1 cellular context compared by ENCODE assay signal in the genomic region with DNA sequence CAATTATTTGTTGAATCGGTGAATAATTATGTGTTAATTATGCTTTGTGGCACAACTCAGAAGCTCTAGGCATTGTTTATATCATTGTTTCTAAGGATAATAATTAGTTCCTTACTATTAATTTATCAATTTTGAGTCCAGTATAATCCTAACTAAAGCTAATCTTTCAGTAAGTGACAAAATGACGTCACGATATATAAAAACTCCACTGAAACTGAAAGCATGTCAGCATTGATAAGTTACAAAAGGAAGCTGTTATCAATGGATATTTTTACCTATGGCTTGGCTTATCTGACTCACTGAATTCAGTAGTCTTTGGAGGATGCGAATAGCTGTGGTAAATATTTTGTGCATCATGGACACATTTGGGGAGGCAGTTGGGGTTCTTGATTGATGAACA.
A peak's percentile ranks its signal among the peaks of the same experiment; 100 is the strongest.
TF ChIP-seq lines count a peak whose summit lies in the region.

No MANE protein-coding gene starts in this region.

TF ChIP-seq in GM12878, 131 proteins besides CTCF, POLR2A, EP300 and RAD21:
- TF ChIP-seq, protein P1, sequence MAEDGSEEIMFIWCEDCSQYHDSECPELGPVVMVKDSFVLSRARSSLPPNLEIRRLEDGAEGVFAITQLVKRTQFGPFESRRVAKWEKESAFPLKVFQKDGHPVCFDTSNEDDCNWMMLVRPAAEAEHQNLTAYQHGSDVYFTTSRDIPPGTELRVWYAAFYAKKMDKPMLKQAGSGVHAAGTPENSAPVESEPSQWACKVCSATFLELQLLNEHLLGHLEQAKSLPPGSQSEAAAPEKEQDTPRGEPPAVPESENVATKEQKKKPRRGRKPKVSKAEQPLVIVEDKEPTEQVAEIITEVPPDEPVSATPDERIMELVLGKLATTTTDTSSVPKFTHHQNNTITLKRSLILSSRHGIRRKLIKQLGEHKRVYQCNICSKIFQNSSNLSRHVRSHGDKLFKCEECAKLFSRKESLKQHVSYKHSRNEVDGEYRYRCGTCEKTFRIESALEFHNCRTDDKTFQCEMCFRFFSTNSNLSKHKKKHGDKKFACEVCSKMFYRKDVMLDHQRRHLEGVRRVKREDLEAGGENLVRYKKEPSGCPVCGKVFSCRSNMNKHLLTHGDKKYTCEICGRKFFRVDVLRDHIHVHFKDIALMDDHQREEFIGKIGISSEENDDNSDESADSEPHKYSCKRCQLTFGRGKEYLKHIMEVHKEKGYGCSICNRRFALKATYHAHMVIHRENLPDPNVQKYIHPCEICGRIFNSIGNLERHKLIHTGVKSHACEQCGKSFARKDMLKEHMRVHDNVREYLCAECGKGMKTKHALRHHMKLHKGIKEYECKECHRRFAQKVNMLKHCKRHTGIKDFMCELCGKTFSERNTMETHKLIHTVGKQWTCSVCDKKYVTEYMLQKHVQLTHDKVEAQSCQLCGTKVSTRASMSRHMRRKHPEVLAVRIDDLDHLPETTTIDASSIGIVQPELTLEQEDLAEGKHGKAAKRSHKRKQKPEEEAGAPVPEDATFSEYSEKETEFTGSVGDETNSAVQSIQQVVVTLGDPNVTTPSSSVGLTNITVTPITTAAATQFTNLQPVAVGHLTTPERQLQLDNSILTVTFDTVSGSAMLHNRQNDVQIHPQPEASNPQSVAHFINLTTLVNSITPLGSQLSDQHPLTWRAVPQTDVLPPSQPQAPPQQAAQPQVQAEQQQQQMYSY (CRISPR knock-in tag; IDR thresholded peaks at IDR 0.05): no peak
- TF ChIP-seq ATF7 (IDR thresholded peaks at IDR 0.05; ENCODE audit: low read depth): 0 out of 2 replicates have a peak, but pooled peaks have one; percentile 34
- no peak for TF ChIP-seq TARDBP (IDR thresholded peaks at IDR 0.05; ENCODE audit: borderline replicate concordance)
- TF ChIP-seq E2F8 (IDR thresholded peaks at IDR 0.05; ENCODE audit: low read depth, partially characterized antibody): no peak
- TF ChIP-seq SREBF2 (IDR thresholded peaks at IDR 0.05; ENCODE audit: low read length): no peak
- TF ChIP-seq SREBF1 (IDR thresholded peaks at IDR 0.05; ENCODE audit: low read length): no peak
- TF ChIP-seq BCL3 (IDR thresholded peaks at IDR 0.05; ENCODE audit: borderline replicate concordance, insufficient read depth, low read depth, low read length, poor library complexity, severe bottlenecking): no peak
- TF ChIP-seq IRF3 (IDR thresholded peaks at IDR 0.05): no peak
